1 cellular context compared by ENCODE assay signal in the genomic region with DNA sequence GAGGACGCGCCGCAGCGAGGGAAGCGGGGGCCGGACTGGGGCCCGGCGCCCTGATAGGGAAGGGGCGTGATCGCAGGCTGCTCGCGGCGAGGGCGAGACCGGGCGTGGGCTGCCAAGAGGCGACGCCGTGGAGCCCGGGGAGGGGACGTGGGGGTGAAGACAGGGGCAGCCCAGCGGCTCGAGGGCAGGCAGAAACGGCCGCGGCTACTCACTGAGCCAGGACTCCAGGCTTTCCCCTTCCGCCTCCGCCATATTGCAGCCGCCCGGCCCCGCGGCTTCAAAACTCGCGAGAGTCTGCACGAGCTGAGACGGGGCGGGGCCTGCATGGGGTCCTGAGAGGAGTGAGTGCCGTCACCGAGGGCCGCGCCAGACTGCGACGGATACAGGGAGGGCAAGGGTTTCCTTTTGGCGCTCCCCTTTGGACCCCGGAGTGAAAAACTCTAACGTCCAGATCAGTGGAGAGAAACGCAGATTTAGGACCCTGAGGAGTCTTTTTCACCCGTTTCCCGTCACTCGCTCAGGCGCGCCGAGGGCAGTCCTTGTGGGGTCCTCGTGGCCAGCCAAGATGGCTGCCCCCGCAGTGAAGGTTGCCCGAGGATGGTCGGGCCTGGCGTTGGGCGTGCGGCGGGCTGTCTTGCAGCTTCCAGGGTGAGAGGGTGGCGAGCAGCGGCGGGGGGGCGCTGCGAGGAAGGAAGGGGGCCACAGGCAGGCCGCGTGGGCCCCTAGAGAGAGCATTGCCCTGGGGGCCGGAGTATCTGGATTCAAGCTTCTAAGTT.
TF ChIP-seq lines count a peak whose summit lies in the region.

GGA3 (minus strand) TSS at position 271 of the 776 bp plus-strand sequence; CDS start at position 252, 19 bp downstream.
MRPS7 (plus strand) TSS at position 544 of the 776 bp plus-strand sequence; CDS start at position 566, 22 bp downstream.

TF ChIP-seq in HepG2, 621 proteins besides CTCF, POLR2A, EP300 and RAD21 (continued from another document and continues in another):
- peak; percentile 74 for TF ChIP-seq ZBED4 (CRISPR knock-in tag; IDR thresholded peaks at IDR 0.05; ENCODE audit: borderline replicate concordance)
- TF ChIP-seq AHR (CRISPR knock-in tag; IDR thresholded peaks at IDR 0.05), result 0 out of 2 replicates have a peak, but pooled peaks have one; percentile 30
- TF ChIP-seq NRL (CRISPR knock-in tag; IDR thresholded peaks at IDR 0.05; ENCODE audit: borderline replicate concordance), result peak; percentile 78
- no peak for TF ChIP-seq PHB2 (IDR thresholded peaks at IDR 0.05; ENCODE audit: partially characterized antibody)
- TF ChIP-seq ZNF569 (CRISPR knock-in tag; IDR thresholded peaks at IDR 0.05; ENCODE audit: borderline replicate concordance), result 0 out of 2 replicates have a peak, but pooled peaks have one; percentile 73
- no peak for TF ChIP-seq PRPF4 (IDR thresholded peaks at IDR 0.05; ENCODE audit: low read depth, low read length, poor library complexity, severe bottlenecking)
- TF ChIP-seq ZNF274 (CRISPR knock-in tag; IDR thresholded peaks at IDR 0.05), result peak; percentile 19; the same call in 1 of the 2 replicates
- TF ChIP-seq, protein P1, sequence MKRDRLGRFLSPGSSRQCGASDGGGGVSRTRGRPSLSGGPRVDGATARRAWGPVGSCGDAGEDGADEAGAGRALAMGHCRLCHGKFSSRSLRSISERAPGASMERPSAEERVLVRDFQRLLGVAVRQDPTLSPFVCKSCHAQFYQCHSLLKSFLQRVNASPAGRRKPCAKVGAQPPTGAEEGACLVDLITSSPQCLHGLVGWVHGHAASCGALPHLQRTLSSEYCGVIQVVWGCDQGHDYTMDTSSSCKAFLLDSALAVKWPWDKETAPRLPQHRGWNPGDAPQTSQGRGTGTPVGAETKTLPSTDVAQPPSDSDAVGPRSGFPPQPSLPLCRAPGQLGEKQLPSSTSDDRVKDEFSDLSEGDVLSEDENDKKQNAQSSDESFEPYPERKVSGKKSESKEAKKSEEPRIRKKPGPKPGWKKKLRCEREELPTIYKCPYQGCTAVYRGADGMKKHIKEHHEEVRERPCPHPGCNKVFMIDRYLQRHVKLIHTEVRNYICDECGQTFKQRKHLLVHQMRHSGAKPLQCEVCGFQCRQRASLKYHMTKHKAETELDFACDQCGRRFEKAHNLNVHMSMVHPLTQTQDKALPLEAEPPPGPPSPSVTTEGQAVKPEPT (CRISPR knock-in tag; IDR thresholded peaks at IDR 0.05; ENCODE audit: low read depth), result no peak
- no peak; the same call in 1 of the 2 replicates for TF ChIP-seq ZNF256 (CRISPR knock-in tag; conservative IDR thresholded peaks at IDR 0.05)
- TF ChIP-seq IKZF4 (CRISPR knock-in tag; IDR thresholded peaks at IDR 0.05; ENCODE audit: borderline replicate concordance, low read depth, not compliant biosample characterization), result peak; percentile 11
- no peak for TF ChIP-seq ZBTB10 (CRISPR knock-in tag; IDR thresholded peaks at IDR 0.05; ENCODE audit: borderline replicate concordance)
- peak; percentile 83; the same call in 1 of the 2 replicates for TF ChIP-seq ZNF558 (CRISPR knock-in tag; IDR thresholded peaks at IDR 0.05; ENCODE audit: borderline replicate concordance)
- TF ChIP-seq, protein P2, sequence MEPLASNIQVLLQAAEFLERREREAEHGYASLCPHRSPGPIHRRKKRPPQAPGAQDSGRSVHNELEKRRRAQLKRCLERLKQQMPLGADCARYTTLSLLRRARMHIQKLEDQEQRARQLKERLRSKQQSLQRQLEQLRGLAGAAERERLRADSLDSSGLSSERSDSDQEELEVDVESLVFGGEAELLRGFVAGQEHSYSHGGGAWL (CRISPR knock-in tag; IDR thresholded peaks at IDR 0.05), result peak; percentile 78; the same call in 1 of the 2 replicates
- TF ChIP-seq ZNF263 (CRISPR knock-in tag; IDR thresholded peaks at IDR 0.05), result no peak
- 0 out of 2 replicates have a peak, but pooled peaks have one; percentile 19 for TF ChIP-seq RARA (CRISPR knock-in tag; IDR thresholded peaks at IDR 0.05)
- no peak for TF ChIP-seq ZNF503 (CRISPR knock-in tag; IDR thresholded peaks at IDR 0.05)
- TF ChIP-seq ZBTB3 (CRISPR knock-in tag; IDR thresholded peaks at IDR 0.05; ENCODE audit: borderline replicate concordance, low read depth), result 0 out of 2 replicates have a peak, but pooled peaks have one; percentile 20
- TF ChIP-seq MEIS2 (CRISPR knock-in tag; IDR thresholded peaks at IDR 0.05), result peak; percentile 71; the same call in 1 of the 2 replicates
- TF ChIP-seq RFX3 (CRISPR knock-in tag; IDR thresholded peaks at IDR 0.05), result no peak
- no peak for TF ChIP-seq ZNF597 (CRISPR knock-in tag; IDR thresholded peaks at IDR 0.05)
- TF ChIP-seq SMC3 (IDR thresholded peaks at IDR 0.05; ENCODE audit: low read length), result no peak
- no peak for TF ChIP-seq MAFF (IDR thresholded peaks at IDR 0.05; ENCODE audit: low read depth, low read length)
- TF ChIP-seq DPF2 (CRISPR knock-in tag; IDR thresholded peaks at IDR 0.05; ENCODE audit: borderline replicate concordance, low read depth), result no peak
- TF ChIP-seq ZNF747 (CRISPR knock-in tag; IDR thresholded peaks at IDR 0.05; ENCODE audit: borderline replicate concordance), result peak; percentile 87
- peak; percentile 63; the same call in 1 of the 2 replicates for TF ChIP-seq ZNF446 (CRISPR knock-in tag; IDR thresholded peaks at IDR 0.05)
- peak; percentile 15; the same call in 1 of the 2 replicates for TF ChIP-seq STAG1 (CRISPR knock-in tag; IDR thresholded peaks at IDR 0.05)
- TF ChIP-seq ZNF207 (IDR thresholded peaks at IDR 0.05; ENCODE audit: borderline replicate concordance), result no peak
- TF ChIP-seq DRAP1 (CRISPR knock-in tag; IDR thresholded peaks at IDR 0.05), result peak; percentile 88
- peak; percentile 96 for TF ChIP-seq ZFX (CRISPR knock-in tag; IDR thresholded peaks at IDR 0.05; ENCODE audit: low read depth)
- peak; percentile 87 for TF ChIP-seq GABPB1 (CRISPR knock-in tag; IDR thresholded peaks at IDR 0.05)
- TF ChIP-seq, protein P3, sequence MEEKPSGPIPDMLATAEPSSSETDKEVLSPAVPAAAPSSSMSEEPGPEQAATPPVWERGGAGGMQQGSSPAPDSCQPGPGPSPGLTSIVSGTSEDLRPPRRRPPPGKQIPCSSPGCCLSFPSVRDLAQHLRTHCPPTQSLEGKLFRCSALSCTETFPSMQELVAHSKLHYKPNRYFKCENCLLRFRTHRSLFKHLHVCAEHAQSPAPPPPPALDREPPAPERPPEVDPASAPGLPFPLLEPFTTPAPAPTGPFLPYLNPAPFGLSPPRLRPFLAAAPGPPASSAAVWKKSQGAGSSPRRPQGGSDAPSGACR (CRISPR knock-in tag; IDR thresholded peaks at IDR 0.05), result no peak
- TF ChIP-seq, protein P4, sequence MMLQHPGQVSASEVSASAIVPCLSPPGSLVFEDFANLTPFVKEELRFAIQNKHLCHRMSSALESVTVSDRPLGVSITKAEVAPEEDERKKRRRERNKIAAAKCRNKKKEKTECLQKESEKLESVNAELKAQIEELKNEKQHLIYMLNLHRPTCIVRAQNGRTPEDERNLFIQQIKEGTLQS (CRISPR knock-in tag; IDR thresholded peaks at IDR 0.05), result no peak; the same call in none of the 2 replicates
- TF ChIP-seq MYNN (CRISPR knock-in tag; IDR thresholded peaks at IDR 0.05; ENCODE audit: low read depth), result 0 out of 2 replicates have a peak, but pooled peaks have one; percentile 16
- peak; percentile 91 for TF ChIP-seq ZHX1 (CRISPR knock-in tag; IDR thresholded peaks at IDR 0.05; ENCODE audit: low read depth)
- peak; percentile 71 for TF ChIP-seq ZNF580 (CRISPR knock-in tag; IDR thresholded peaks at IDR 0.05; ENCODE audit: borderline replicate concordance, low read depth)
- TF ChIP-seq KDM5A (IDR thresholded peaks at IDR 0.05; ENCODE audit: borderline replicate concordance, low read length), result peak; percentile 99
- 0 out of 2 replicates have a peak, but pooled peaks have one; percentile 13 for TF ChIP-seq JUND (CRISPR knock-in tag; IDR thresholded peaks at IDR 0.05)
- no peak for TF ChIP-seq MLLT10 (CRISPR knock-in tag; IDR thresholded peaks at IDR 0.05)
- no peak for TF ChIP-seq CHD4 (IDR thresholded peaks at IDR 0.05; ENCODE audit: borderline replicate concordance, low read length)
- no peak for TF ChIP-seq SIX1 (CRISPR knock-in tag; IDR thresholded peaks at IDR 0.05; ENCODE audit: borderline replicate concordance)
